Comparison of ENCODE assay signal across 7 cellular contexts in genomic region chr12:109891731-109892130, GRCh38. TPM values are rescaled to one million over a fixed set of nuclear protein-coding genes. Genes with fewer than 3 reads are reported as not detected.
A peak's percentile ranks its signal among the peaks of the same experiment; 100 is the strongest.
DNase-seq lines count a peak whose midpoint lies in the region; ATAC-seq lines count a peak whose summit lies in the region.
"Not testable (repeated sequence)": the region's sequence is repeated elsewhere in the genome, so short reads cannot be mapped to it uniquely, and the experiment has no call there.

No MANE protein-coding gene starts in this region.

- peak overlapping the region in 1 of 4 donors; percentile 58 for H3K4me3 Mint-ChIP-seq in CD4-positive, CD25-positive, alpha-beta regulatory T cell
- not testable (repeated sequence) for H3K4me3 Mint-ChIP-seq in activated T-helper 17 cell treated with anti-CD3 and anti-CD28 coated beads, Interleukin-2, amount 50 U/mL, for 72 hours; dendritic cell treated with granulocyte-macrophage colony-stimulating factor and Interleukin-4, amounts not matched to agents 40 ng/mL and 50 ng/mL, for 4 days; memory B cell; stimulated activated effector memory CD8-positive, alpha-beta T cell treated with anti-CD3 and anti-CD28 coated beads, Interleukin-12 subunit alpha, Interleukin-12 subunit beta, amount 100 ng/mL, for 72 hours

- peaks cover 11 to 58% (median 36%) of the 10 kb centered on the region in 4 donors for H3K4me1 Mint-ChIP-seq in CD4-positive, CD25-positive, alpha-beta regulatory T cell
- peaks cover 14% of the 10 kb centered on the region for H3K4me1 Mint-ChIP-seq in activated T-helper 17 cell treated with anti-CD3 and anti-CD28 coated beads, Interleukin-2, amount 50 U/mL, for 72 hours
- H3K4me1 Mint-ChIP-seq in dendritic cell treated with granulocyte-macrophage colony-stimulating factor and Interleukin-4, amounts not matched to agents 40 ng/mL and 50 ng/mL, for 4 days (ENCODE audit: low read depth) = peaks cover 53% of the 10 kb centered on the region
- peaks cover 36% of the 10 kb centered on the region for H3K4me1 Mint-ChIP-seq in memory B cell
- peaks cover 50% of the 10 kb centered on the region for H3K4me1 Mint-ChIP-seq in stimulated activated effector memory CD8-positive, alpha-beta T cell treated with anti-CD3 and anti-CD28 coated beads, Interleukin-12 subunit alpha, Interleukin-12 subunit beta, amount 100 ng/mL, for 72 hours

- DNase-seq in CD4-positive, CD25-positive, alpha-beta regulatory T cell; memory B cell (ENCODE audit: low spot score in 2 of 2); stimulated activated effector memory CD8-positive, alpha-beta T cell treated with anti-CD3 and anti-CD28 coated beads, Interleukin-12 subunit alpha, Interleukin-12 subunit beta, amount 100 ng/mL, for 72 hours (ENCODE audit: low spot score in 2 of 2): not testable (repeated sequence)
- peak; percentile 36 for DNase-seq in RPMI8226

- not testable (repeated sequence) for H3K27ac ChIP-seq in CD4-positive, CD25-positive, alpha-beta regulatory T cell (ENCODE audit: insufficient read depth, low read length, poor library complexity, severe bottlenecking)

- not testable (repeated sequence) for H3K9me3 Mint-ChIP-seq in CD4-positive, CD25-positive, alpha-beta regulatory T cell; activated T-helper 17 cell treated with anti-CD3 and anti-CD28 coated beads, Interleukin-2, amount 50 U/mL, for 72 hours; dendritic cell treated with granulocyte-macrophage colony-stimulating factor and Interleukin-4, amounts not matched to agents 40 ng/mL and 50 ng/mL, for 4 days; memory B cell; stimulated activated effector memory CD8-positive, alpha-beta T cell treated with anti-CD3 and anti-CD28 coated beads, Interleukin-12 subunit alpha, Interleukin-12 subunit beta, amount 100 ng/mL, for 72 hours

- peaks cover 38% of the 10 kb centered on the region for H3K4me1 ChIP-seq in CD4-positive, CD25-positive, alpha-beta regulatory T cell (ENCODE audit: control insufficient read depth, insufficient read depth, low read length, poor library complexity, severe bottlenecking)

- H3K27me3 ChIP-seq in CD4-positive, CD25-positive, alpha-beta regulatory T cell (ENCODE audit: control insufficient read depth, insufficient read depth, low read length) = not testable (repeated sequence)

- not testable (repeated sequence) for H3K36me3 ChIP-seq in CD4-positive, CD25-positive, alpha-beta regulatory T cell (ENCODE audit: control insufficient read depth, insufficient read depth, low read length)

- not testable (repeated sequence) for H3K9me3 ChIP-seq in CD4-positive, CD25-positive, alpha-beta regulatory T cell (ENCODE audit: control insufficient read depth in 2 of 2, low read length in 2 of 2)

- H3K27me3 Mint-ChIP-seq in CD4-positive, CD25-positive, alpha-beta regulatory T cell; activated T-helper 17 cell treated with anti-CD3 and anti-CD28 coated beads, Interleukin-2, amount 50 U/mL, for 72 hours; dendritic cell treated with granulocyte-macrophage colony-stimulating factor and Interleukin-4, amounts not matched to agents 40 ng/mL and 50 ng/mL, for 4 days; memory B cell: not testable (repeated sequence)

- not testable (repeated sequence) for H3K36me3 Mint-ChIP-seq in CD4-positive, CD25-positive, alpha-beta regulatory T cell; activated T-helper 17 cell treated with anti-CD3 and anti-CD28 coated beads, Interleukin-2, amount 50 U/mL, for 72 hours (ENCODE audit: low read depth); dendritic cell treated with granulocyte-macrophage colony-stimulating factor and Interleukin-4, amounts not matched to agents 40 ng/mL and 50 ng/mL, for 4 days (ENCODE audit: low read depth); memory B cell; stimulated activated effector memory CD8-positive, alpha-beta T cell treated with anti-CD3 and anti-CD28 coated beads, Interleukin-12 subunit alpha, Interleukin-12 subunit beta, amount 100 ng/mL, for 72 hours

- H3K27ac Mint-ChIP-seq in CD4-positive, CD25-positive, alpha-beta regulatory T cell = peak overlapping the region in 2 of 3 donors; percentile 87 to 95
- H3K27ac Mint-ChIP-seq in activated T-helper 17 cell treated with anti-CD3 and anti-CD28 coated beads, Interleukin-2, amount 50 U/mL, for 72 hours = peak overlapping the region; percentile 64
- H3K27ac Mint-ChIP-seq in dendritic cell treated with granulocyte-macrophage colony-stimulating factor and Interleukin-4, amounts not matched to agents 40 ng/mL and 50 ng/mL, for 4 days = peak overlapping the region; percentile 10
- H3K27ac Mint-ChIP-seq in memory B cell = peak overlapping the region; percentile 29
- H3K27ac Mint-ChIP-seq in stimulated activated effector memory CD8-positive, alpha-beta T cell treated with anti-CD3 and anti-CD28 coated beads, Interleukin-12 subunit alpha, Interleukin-12 subunit beta, amount 100 ng/mL, for 72 hours = peak overlapping the region; percentile 17

- H3K4me3 ChIP-seq in CD4-positive, CD25-positive, alpha-beta regulatory T cell (ENCODE audit: low read depth, low read length) = not testable (repeated sequence)

- intact Hi-C loops in dendritic cell treated with granulocyte-macrophage colony-stimulating factor and Interleukin-4, amounts not matched to agents 40 ng/mL and 50 ng/mL, for 4 days (cut with micrococcal nuclease) = not testable (repeated sequence)

- ATAC-seq in CD4-positive, CD25-positive, alpha-beta regulatory T cell (ENCODE audit: low read depth in 2 of 2); activated T-helper 17 cell treated with anti-CD3 and anti-CD28 coated beads, Interleukin-2, amount 50 U/mL, for 72 hours (replicated peaks); memory B cell (ENCODE audit: low read depth); stimulated activated effector memory CD8-positive, alpha-beta T cell treated with anti-CD3 and anti-CD28 coated beads, Interleukin-12 subunit alpha, Interleukin-12 subunit beta, amount 100 ng/mL, for 72 hours: not testable (repeated sequence)
- ATAC-seq in HG03108 (IDR thresholded peaks at IDR 0.05; ENCODE audit: unreplicated experiment) = peak; percentile 34

RNA-seq across cellular contexts. Expression of gene TCHP, which starts 8.3 kb away (rescaled TPM):
- 29.8 TPM for total RNA-seq in CD4-positive, CD25-positive, alpha-beta regulatory T cell
- polyA plus RNA-seq in CD4-positive, CD25-positive, alpha-beta regulatory T cell = 10 to 100 TPM in 2 of 4 donors, 1 to 10 TPM in 2; 9.0 to 11.7 (median 9.8) TPM
- total RNA-seq in activated T-helper 17 cell treated with anti-CD3 and anti-CD28 coated beads, Interleukin-2, amount 50 U/mL, for 72 hours = 10 to 100 TPM in 1 of 2 donors, 1 to 10 TPM in 1; 9.8 to 20.2 TPM

RNA-seq across cellular contexts. Expression of gene GLTP, which starts 11.4 kb away (rescaled TPM):
- total RNA-seq in CD4-positive, CD25-positive, alpha-beta regulatory T cell = 31.1 TPM
- polyA plus RNA-seq in CD4-positive, CD25-positive, alpha-beta regulatory T cell = 10 to 100 TPM; 36.1 to 48.9 (median 38.4) TPM
- 10 to 100 TPM; 25.7 to 26.4 TPM for total RNA-seq in activated T-helper 17 cell treated with anti-CD3 and anti-CD28 coated beads, Interleukin-2, amount 50 U/mL, for 72 hours

RNA-seq across cellular contexts. Expression of gene TRPV4, which starts 58.5 kb away (rescaled TPM):
- not detected for total RNA-seq in CD4-positive, CD25-positive, alpha-beta regulatory T cell
- polyA plus RNA-seq in CD4-positive, CD25-positive, alpha-beta regulatory T cell = not detected
- not detected for total RNA-seq in activated T-helper 17 cell treated with anti-CD3 and anti-CD28 coated beads, Interleukin-2, amount 50 U/mL, for 72 hours

Comparison
In these comparisons a context has a peak if more than half of its experiments do, and no peak if none do; other contexts are left out.
1. H3K27ac Mint-ChIP-seq: peak in every context shown above with its lines; median percentile 91 in CD4-positive, CD25-positive, alpha-beta regulatory T cell; 64 in activated T-helper 17 cell treated with anti-CD3 and anti-CD28 coated beads, Interleukin-2, amount 50 U/mL, for 72 hours; 29 in memory B cell; 17 in stimulated activated effector memory CD8-positive, alpha-beta T cell treated with anti-CD3 and anti-CD28 coated beads, Interleukin-12 subunit alpha, Interleukin-12 subunit beta, amount 100 ng/mL, for 72 hours; 10 in dendritic cell treated with granulocyte-macrophage colony-stimulating factor and Interleukin-4, amounts not matched to agents 40 ng/mL and 50 ng/mL, for 4 days.